In the genomic region with DNA sequence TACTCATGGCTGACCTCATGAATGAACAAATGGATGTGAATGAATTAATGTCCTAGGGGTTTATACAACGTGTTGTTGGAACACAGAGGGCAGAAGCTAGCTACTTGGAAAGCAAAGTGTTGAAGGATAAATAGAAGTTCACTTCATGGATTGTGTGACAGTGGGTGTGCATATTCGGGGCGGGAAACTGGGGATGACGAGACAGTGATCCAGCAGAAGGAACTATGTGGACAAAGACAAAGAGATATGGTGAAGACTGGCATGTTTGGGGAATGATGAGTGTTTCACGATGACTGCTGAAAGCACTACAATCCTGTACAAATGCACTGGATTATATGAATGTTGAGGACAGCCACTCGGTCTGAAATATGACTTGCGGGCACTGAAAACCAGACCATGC, we compare ENCODE assay signal across 14 cellular contexts.
"Had no signal": no experiment of that assay in that cellular context is flagged by ENCODE, and none has a peak within 500 bp of the region (broad histone marks: within the 10 kb centered on the region; RNA-seq: fewer than 3 reads in every experiment).

No MANE protein-coding gene starts in this region.

- H3K4me1 ChIP-seq: adrenal gland, left ventricle myocardium inferior, prostate gland, transverse colon had no signal

- H3K27ac ChIP-seq: adrenal gland, left ventricle myocardium inferior, prostate gland, transverse colon had no signal

- ATAC-seq: activated CD4-positive, alpha-beta T cell treated with anti-CD3 and anti-CD28 coated beads for 36 hours; activated T-cell treated with anti-CD3 and anti-CD28 coated beads, Interleukin-2, amount 50 U/mL, for 4 hours; natural killer cell; stimulated activated naive CD8-positive, alpha-beta T cell treated with anti-CD3 and anti-CD28 coated beads, Interleukin-15, Interleukin-2, amounts not matched to agents 100 U/mL and 50 U/mL, for 24 hours had no signal

- H3K36me3 ChIP-seq: adrenal gland, left ventricle myocardium inferior, prostate gland, transverse colon had no signal

- H3K27me3 ChIP-seq: transverse colon had no signal

- H3K4me2 ChIP-seq: smooth muscle cell had no signal

- H3K9me3 ChIP-seq: adrenal gland, left ventricle myocardium inferior, prostate gland, transverse colon had no signal

- H3K4me3 ChIP-seq: adrenal gland, left ventricle myocardium inferior, prostate gland, smooth muscle cell, transverse colon had no signal

- DNase-seq: activated CD4-positive, alpha-beta memory T cell treated with anti-CD3 and anti-CD28 coated beads for 36 hours; activated CD4-positive, alpha-beta T cell treated with anti-CD3 and anti-CD28 coated beads for 36 hours; activated effector memory CD4-positive, alpha-beta T cell treated with Interleukin-2 at 50 U/mL for 16 hours; activated T-cell treated with anti-CD3 and anti-CD28 coated beads, Interleukin-2, amount 50 U/mL, for 4 hours; adrenal gland; hypothalamus; left ventricle myocardium inferior; mesendoderm; natural killer cell; right cardiac atrium; stimulated activated naive CD8-positive, alpha-beta T cell treated with anti-CD3 and anti-CD28 coated beads, Interleukin-15, Interleukin-2, amounts not matched to agents 100 U/mL and 50 U/mL, for 24 hours; transverse colon had no signal
